1 cellular context compared by ENCODE assay signal in genomic region chr12:55996715-55997534, GRCh38.
TF ChIP-seq lines count a peak whose summit lies in the region.

TSS of gene SUOX (plus strand) at chr12:55997276. CDS start at chr12:56002222, 4,946 bp downstream.

TF ChIP-seq in GM12878, 131 proteins besides CTCF, POLR2A, EP300 and RAD21 (continued from another document and continues in another):
- TF ChIP-seq E2F4 (IDR thresholded peaks at IDR 0.05; ENCODE audit: low read depth, low read length) (no peak), SMAD1 (IDR thresholded peaks at IDR 0.05; ENCODE audit: low read depth, partially characterized antibody) (no peak), TARDBP (IDR thresholded peaks at IDR 0.05; ENCODE audit: borderline replicate concordance) (no peak), NR2F1 (conservative IDR thresholded peaks at IDR 0.05) (peak; percentile 67; the same call in 1 of the 2 replicates), EGR1 (IDR thresholded peaks at IDR 0.05; ENCODE audit: borderline replicate concordance in 1 of 2, low read depth in 2 of 2, low read length in 2 of 2) (no peak), FOS (IDR thresholded peaks at IDR 0.05; ENCODE audit: borderline replicate concordance, extremely low read depth, insufficient read length) (peak; percentile 30), MXI1 (IDR thresholded peaks at IDR 0.05; ENCODE audit: low read depth, low read length) (peak; percentile 9; the same call in 1 of the 2 replicates), ZNF687 (IDR thresholded peaks at IDR 0.05) (no peak), ZBTB4 (CRISPR knock-in tag; IDR thresholded peaks at IDR 0.05) (no peak), MTA2 (IDR thresholded peaks at IDR 0.05; ENCODE audit: low read depth) (no peak), ESRRA (IDR thresholded peaks at IDR 0.05; ENCODE audit: low read length) (no peak), PBX3 (IDR thresholded peaks at IDR 0.05; ENCODE audit: insufficient replicate concordance, low read depth, low read length) (peak; percentile 94), SMAD5 (IDR thresholded peaks at IDR 0.05; ENCODE audit: low read depth) (0 out of 2 replicates have a peak, but pooled peaks have one; percentile 10), CEBPZ (IDR thresholded peaks at IDR 0.05; ENCODE audit: low read depth, low read length) (0 out of 2 replicates have a peak, but pooled peaks have one; percentile 17), HDAC6 (IDR thresholded peaks at IDR 0.05; ENCODE audit: unreplicated experiment) (no peak), IKZF1 (conservative IDR thresholded peaks at IDR 0.05) (peak; percentile 19; the same call in 1 of the 2 replicates), ZNF592 (IDR thresholded peaks at IDR 0.05) (no peak), RFX5 (IDR thresholded peaks at IDR 0.05; ENCODE audit: low read depth, low read length) (peak; percentile 95), CHD1 (IDR thresholded peaks at IDR 0.05; ENCODE audit: low read depth, low read length) (no peak), ZNF274 (IDR thresholded peaks at IDR 0.05; ENCODE audit: insufficient read depth, insufficient read length) (no peak), EZH2 (IDR thresholded peaks at IDR 0.05; ENCODE audit: borderline replicate concordance, control insufficient read depth, low read depth, low read length) (no peak), GABPA (IDR thresholded peaks at IDR 0.05; ENCODE audit: low read depth) (no peak), RELB (IDR thresholded peaks at IDR 0.05; ENCODE audit: low read depth) (no peak), CHD2 (IDR thresholded peaks at IDR 0.05; ENCODE audit: borderline replicate concordance, low read depth, low read length) (peak; percentile 84), STAT3 (IDR thresholded peaks at IDR 0.05; ENCODE audit: low read depth, low read length) (no peak), MYC (IDR thresholded peaks at IDR 0.05; ENCODE audit: insufficient read depth, insufficient read length, insufficient replicate concordance, low read length, severe bottlenecking) (no peak), BCL3 (IDR thresholded peaks at IDR 0.05; ENCODE audit: borderline replicate concordance, insufficient read depth, low read depth, low read length, poor library complexity, severe bottlenecking) (no peak), YY1 (IDR thresholded peaks at IDR 0.05; ENCODE audit: low read depth, low read length) (peak; percentile 58), KAT2A (conservative IDR thresholded peaks at IDR 0.05; ENCODE audit: control insufficient read depth, low read depth, low read length) (no peak), IRF3 (IDR thresholded peaks at IDR 0.05) (peak; percentile 62; the same call in 1 of the 2 replicates), RB1 (IDR thresholded peaks at IDR 0.05; ENCODE audit: borderline replicate concordance) (0 out of 2 replicates have a peak, but pooled peaks have one; percentile 7), WRNIP1 (IDR thresholded peaks at IDR 0.05; ENCODE audit: borderline replicate concordance, low read depth, low read length) (no peak), ZNF384 (IDR thresholded peaks at IDR 0.05; ENCODE audit: borderline replicate concordance, low read depth, low read length) (no peak), ZSCAN29 (IDR thresholded peaks at IDR 0.05) (no peak)
